In genomic region chr2:209253544-209253943, GRCh38 we compare ENCODE assay signal across 19 cellular contexts.
DNase-seq lines count a peak whose midpoint lies in the region; ATAC-seq, FAIRE-seq and TF ChIP-seq lines count a peak whose summit lies in the region.
"Had no signal": no experiment of that assay in that cellular context is flagged by ENCODE, and none has a peak within 500 bp of the region (broad histone marks: within the 10 kb centered on the region; RNA-seq: fewer than 3 reads in every experiment).

No MANE protein-coding gene starts in this region.

- TF ChIP-seq POLR2A in NB4 (IDR thresholded peaks at IDR 0.05; ENCODE audit: extremely low read depth, insufficient read length): no peak

- WGBS in pancreas, 2 donors: 46 to 76% methylated on average over 2 of the region's 2 CpGs

- DNase-seq in SIG-M5 treated with dmso at 0.1 percent for 504 hours (lab: John Stamatoyannopoulos, UW; ENCODE audit: unreplicated experiment): peak; percentile 5
- no peak for DNase-seq in SIG-M5 (lab: John Stamatoyannopoulos, UW)
- DNase-seq in NB4 (ENCODE audit: low read depth): peak; percentile 6
- no peak for DNase-seq in pancreas
- no peak for DNase-seq in COLO668 (lab: John Stamatoyannopoulos, UW; ENCODE audit: unreplicated experiment)
- no peak for DNase-seq in effector CD4-positive, alpha-beta T cell
- DNase-seq: BE2C; C1 segment of cervical spinal cord; Caco-2; CD4-positive, CD25-positive, alpha-beta regulatory T cell; CD8-positive, alpha-beta memory T cell; DMS153; DMS79; GDM1; HCEC 1CT had no signal

- intact Hi-C loops in pancreas (cut with DNase I): no loop called here

- no peak overlapping the region for H3K27ac ChIP-seq in pancreas
- H3K27ac ChIP-seq: HL-60 had no signal

- H3K36me3 ChIP-seq in pancreas: no peaks in the 10 kb centered on the region
- H3K36me3 ChIP-seq: BE2C had no signal

- no peaks in the 10 kb centered on the region for H3K27me3 ChIP-seq in pancreas
- H3K27me3 ChIP-seq: BE2C had no signal

- FAIRE-seq in pancreas (lab: Jason Lieb, UNC): no peak
- FAIRE-seq: H54 had no signal

- H3K4me3 ChIP-seq in NB4 (ENCODE audit: low read depth, low read length): no peak overlapping the region
- no peak overlapping the region for H3K4me3 ChIP-seq in pancreas
- H3K4me3 ChIP-seq: GM23338 had no signal

- no peaks in the 10 kb centered on the region for H3K4me1 ChIP-seq in pancreas
- H3K4me1 ChIP-seq: BE2C, Caco-2 had no signal

- ATAC-seq in HG03442 (IDR thresholded peaks at IDR 0.05; ENCODE audit: unreplicated experiment) (peak; percentile 38), pancreas (no peak)
- ATAC-seq: GM23338 had no signal

- no peak for TF ChIP-seq CTCF in NB4 (IDR thresholded peaks at IDR 0.05; ENCODE audit: low read depth, low read length)
- no peak for TF ChIP-seq CTCF in pancreas (IDR thresholded peaks at IDR 0.05)

- H3K9me3 ChIP-seq in pancreas: peaks cover 0 to 3% (median 0%) of the 10 kb centered on the region in 4 donors
- H3K9me3 ChIP-seq: BE2C, Caco-2 had no signal

Comparison
In these comparisons a context has a peak if more than half of its experiments do, and no peak if none do; other contexts are left out.
1. DNase-seq: peak in SIG-M5 treated with dmso at 0.1 percent for 504 hours (single experiment) and NB4 (single experiment); none in SIG-M5 (single experiment), pancreas (0 of 6), COLO668 (single experiment) and effector CD4-positive, alpha-beta T cell (single experiment).